In genomic region chr3:113828605-113829004, GRCh38 we compare ENCODE assay signal across 17 cellular contexts. TPM values are rescaled to one million over a fixed set of nuclear protein-coding genes. Genes with fewer than 3 reads are reported as not detected.
DNase-seq lines count a peak whose midpoint lies in the region; ATAC-seq and TF ChIP-seq lines count a peak whose summit lies in the region.
"Had no signal": no experiment of that assay in that cellular context is flagged by ENCODE, and none has a peak within 500 bp of the region (broad histone marks: within the 10 kb centered on the region; RNA-seq: fewer than 3 reads in every experiment).

No MANE protein-coding gene starts in this region.

- H3K27ac Mint-ChIP-seq in memory B cell (peak overlapping the region; percentile 43), T-cell (peak overlapping the region in 1 of 2 donors; percentile 10), glutamatergic neuron (ENCODE audit: unreplicated experiment) (no peak overlapping the region)
- H3K27ac Mint-ChIP-seq: activated naive CD4-positive, alpha-beta T cell treated with anti-CD3 and anti-CD28 coated beads, Interleukin-2, amount 50 U/mL, for 24 hours; T-helper 1 cell treated with Interleukin-12 subunit alpha and Interleukin-12 subunit beta and Interleukin-4 antibody, amounts not matched to agents 30 μg/mL and 1 μg/mL, for 36 hours had no signal

- H3K36me3 Mint-ChIP-seq in memory B cell = peaks cover 14% of the 10 kb centered on the region
- no peaks in the 10 kb centered on the region for H3K36me3 Mint-ChIP-seq in T-cell
- no peaks in the 10 kb centered on the region for H3K36me3 Mint-ChIP-seq in glutamatergic neuron (ENCODE audit: unreplicated experiment)
- H3K36me3 Mint-ChIP-seq: activated naive CD4-positive, alpha-beta T cell treated with anti-CD3 and anti-CD28 coated beads, Interleukin-2, amount 50 U/mL, for 24 hours had no signal

- CTCF ChIA-PET in T-cell (lab: Charles Lee) = interaction anchor here in 1 of 2 donors (0.5 kb wide), 1 partner anchor 10 kb away, joined by 6 read pairs; the partner anchor contains the start of gene GRAMD1C

- TF ChIP-seq CTCF in glutamatergic neuron (IDR thresholded peaks at IDR 0.05; ENCODE audit: partially characterized antibody, unreplicated experiment) = no peak

- H3K4me3 Mint-ChIP-seq in memory B cell (peak overlapping the region; percentile 4), T-cell (no peak overlapping the region), glutamatergic neuron (ENCODE audit: unreplicated experiment) (no peak overlapping the region)
- H3K4me3 Mint-ChIP-seq: activated naive CD4-positive, alpha-beta T cell treated with anti-CD3 and anti-CD28 coated beads, Interleukin-2, amount 50 U/mL, for 24 hours; naive thymus-derived CD8-positive, alpha-beta T cell; T-helper 1 cell treated with Interleukin-12 subunit alpha and Interleukin-12 subunit beta and Interleukin-4 antibody, amounts not matched to agents 30 μg/mL and 1 μg/mL, for 36 hours had no signal

- H3K9me3 Mint-ChIP-seq in memory B cell (peaks cover 11% of the 10 kb centered on the region), T-cell (peaks cover 0 to 10% (median 10%) of the 10 kb centered on the region in 3 donors), glutamatergic neuron (ENCODE audit: unreplicated experiment) (no peaks in the 10 kb centered on the region)
- H3K9me3 Mint-ChIP-seq: activated naive CD4-positive, alpha-beta T cell treated with anti-CD3 and anti-CD28 coated beads, Interleukin-2, amount 50 U/mL, for 24 hours had no signal

- H3K4me1 Mint-ChIP-seq in memory B cell = peaks cover 45% of the 10 kb centered on the region
- peaks cover 0 to 30% (median 20%) of the 10 kb centered on the region in 3 donors for H3K4me1 Mint-ChIP-seq in T-cell
- H3K4me1 Mint-ChIP-seq in glutamatergic neuron (ENCODE audit: low read depth, unreplicated experiment) = no peaks in the 10 kb centered on the region

- POLR2A ChIA-PET in T-cell (lab: Charles Lee) = no interaction called here

- peak; percentile 46 for ATAC-seq in GM18517 (IDR thresholded peaks at IDR 0.05; ENCODE audit: unreplicated experiment)
- ATAC-seq in GM21529 (IDR thresholded peaks at IDR 0.05; ENCODE audit: unreplicated experiment) = peak; percentile 46
- ATAC-seq in HG03432 (IDR thresholded peaks at IDR 0.05; ENCODE audit: unreplicated experiment) = peak; percentile 39
- no peak for ATAC-seq in memory B cell (ENCODE audit: low read depth)
- no peak for ATAC-seq in T-cell (replicated peaks in 1 of 4)
- no peak for ATAC-seq in HG03439 (IDR thresholded peaks at IDR 0.05; ENCODE audit: unreplicated experiment)
- no peak for ATAC-seq in HG03039 (IDR thresholded peaks at IDR 0.05; ENCODE audit: unreplicated experiment)
- ATAC-seq: naive thymus-derived CD8-positive, alpha-beta T cell had no signal

- DNase-seq in memory B cell (ENCODE audit: low spot score in 2 of 2) (no peak), T-cell (no peak), glutamatergic neuron (no peak)
- DNase-seq: activated CD4-positive, alpha-beta T cell treated with anti-CD3 and anti-CD28 coated beads for 4 hours; activated T-cell treated with anti-CD3 and anti-CD28 coated beads for 4 hours; DMS79 treated with DMSO at 0.1 percent for 48 hours; naive thymus-derived CD8-positive, alpha-beta T cell; NCI-H1930; NCI-H69; retina had no signal

- H3K27me3 Mint-ChIP-seq in memory B cell (no peaks in the 10 kb centered on the region), T-cell (peaks cover 0 to 1% of the 10 kb centered on the region in 2 donors), glutamatergic neuron (ENCODE audit: unreplicated experiment) (peaks cover 2% of the 10 kb centered on the region)
- H3K27me3 Mint-ChIP-seq: activated naive CD4-positive, alpha-beta T cell treated with anti-CD3 and anti-CD28 coated beads, Interleukin-2, amount 50 U/mL, for 24 hours; naive thymus-derived CD8-positive, alpha-beta T cell had no signal

RNA-seq across cellular contexts. Expression of gene GRAMD1C, which starts 10.0 kb away (rescaled TPM):
- total RNA-seq in T-cell = 1 to 10 TPM in 4 of 5 donors, under 1 TPM in 1; 0.43 to 2.7 (median 1.4) TPM
- total RNA-seq in glutamatergic neuron (ENCODE audit: unreplicated experiment) = 2.1 TPM

Comparison
In these comparisons a context has a peak if more than half of its experiments do, and no peak if none do; other contexts are left out.
1. ATAC-seq: peak in GM18517 (single experiment), GM21529 (single experiment) and HG03432 (single experiment); none in memory B cell (single experiment), T-cell (0 of 4), HG03439 (single experiment) and HG03039 (single experiment).